ENCODE assay signal across 8 cellular contexts in genomic region chr11:16945671-16946469, GRCh38.
DNase-seq lines count a peak whose midpoint lies in the region; ATAC-seq and TF ChIP-seq lines count a peak whose summit lies in the region.

No MANE protein-coding gene starts in this region.

- peaks cover 5% of the 10 kb centered on the region for H3K4me1 Mint-ChIP-seq in activated naive CD8-positive, alpha-beta T cell treated with anti-CD3 and anti-CD28 coated beads for 36 hours

- no peaks in the 10 kb centered on the region for H3K9me3 Mint-ChIP-seq in activated naive CD8-positive, alpha-beta T cell treated with anti-CD3 and anti-CD28 coated beads for 36 hours

- ATAC-seq in GM19397 (IDR thresholded peaks at IDR 0.05; ENCODE audit: unreplicated experiment) (peak; percentile 74), HG03378 (IDR thresholded peaks at IDR 0.05; ENCODE audit: unreplicated experiment) (peak; percentile 82), left cardiac atrium (peak; percentile 75 to 89), psoas muscle (peak; percentile 76 to 89 (median 82))

- H3K4me3 ChIP-seq in psoas muscle, result no peak overlapping the region

- peak; percentile 77 for TF ChIP-seq CTCF in psoas muscle (IDR thresholded peaks at IDR 0.05)

- DNase-seq in Daoy (ENCODE audit: low read depth), result peak; percentile 71
- peak; percentile 30 for DNase-seq in NCI-H82 treated with DMSO at 0.1 percent for 48 hours (lab: John Stamatoyannopoulos, UW; ENCODE audit: unreplicated experiment)
- DNase-seq in activated naive CD8-positive, alpha-beta T cell treated with anti-CD3 and anti-CD28 coated beads for 36 hours, result peak; percentile 58
- DNase-seq in left cardiac atrium, result peak; percentile 46
- no peak for DNase-seq in psoas muscle
- no peak for DNase-seq in activated gamma-delta T cell (lab: John Stamatoyannopoulos, UW)

- WGBS in psoas muscle, 3 donors, result 38 to 56% (median 44%) methylated on average over 9 of the region's 9 CpGs

- H3K4me1 ChIP-seq in psoas muscle, result no peaks in the 10 kb centered on the region

- H3K27ac ChIP-seq in psoas muscle, result no peak overlapping the region

- no peaks in the 10 kb centered on the region for H3K36me3 Mint-ChIP-seq in activated naive CD8-positive, alpha-beta T cell treated with anti-CD3 and anti-CD28 coated beads for 36 hours

- no peak overlapping the region for H3K4me3 Mint-ChIP-seq in activated naive CD8-positive, alpha-beta T cell treated with anti-CD3 and anti-CD28 coated beads for 36 hours

- peak overlapping the region; percentile 63 for H3K27ac Mint-ChIP-seq in activated naive CD8-positive, alpha-beta T cell treated with anti-CD3 and anti-CD28 coated beads for 36 hours

- no peaks in the 10 kb centered on the region for H3K27me3 Mint-ChIP-seq in activated naive CD8-positive, alpha-beta T cell treated with anti-CD3 and anti-CD28 coated beads for 36 hours

- no peaks in the 10 kb centered on the region for H3K9me3 ChIP-seq in psoas muscle

- H3K27me3 ChIP-seq in psoas muscle (ENCODE audit: insufficient read depth in 3 of 3, low read length in 2 of 3), result no peaks in the 10 kb centered on the region

- no peaks in the 10 kb centered on the region for H3K36me3 ChIP-seq in psoas muscle (ENCODE audit: insufficient read depth in 1 of 2, low read depth in 1 of 2)

- intact Hi-C loops in left cardiac atrium (cut with DNase I) (loop anchor here (5.0 kb wide), 3 partner anchors 66 to 159 kb away; partner anchors contain the start of gene PLEKHA7 (in 1 of the 2)), psoas muscle (cut with DNase I) (loop anchor here (1.0 to 5.0 kb wide), 3 partner anchors 116 to 131 kb away; partner anchors contain the start of gene RPS13 (in 1 of the 2))

Comparison
In these comparisons a context has a peak if more than half of its experiments do, and no peak if none do; other contexts are left out.
1. DNase-seq: peak in Daoy (single experiment), NCI-H82 treated with DMSO at 0.1 percent for 48 hours (single experiment), activated naive CD8-positive, alpha-beta T cell treated with anti-CD3 and anti-CD28 coated beads for 36 hours (single experiment) and left cardiac atrium (single experiment); none in psoas muscle (0 of 2) and activated gamma-delta T cell (single experiment).
2. Peak in every context shown above with its lines, with median percentiles within 50 percentile points of each other: ATAC-seq.